1 cellular context compared by ENCODE assay signal in the genomic region with DNA sequence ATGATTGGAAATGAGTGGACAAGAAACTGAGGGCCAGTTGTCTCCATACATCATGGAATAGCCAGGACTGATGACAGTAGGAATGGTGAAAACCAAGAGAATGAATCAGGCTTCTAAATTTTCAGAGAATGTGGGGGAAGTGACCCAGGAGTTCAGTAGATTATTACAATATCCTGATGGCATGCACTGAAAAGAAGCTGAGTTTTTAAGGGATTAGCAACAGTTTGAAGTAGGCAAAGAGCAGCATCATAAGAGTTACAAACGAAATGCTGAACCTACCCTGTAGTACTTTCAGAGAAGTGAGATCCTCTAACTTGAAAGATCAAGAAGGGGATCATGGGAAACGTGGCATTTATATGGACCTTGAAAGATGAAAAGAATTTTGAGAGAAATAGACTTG.
TF ChIP-seq lines count a peak whose summit lies in the region.

No MANE protein-coding gene starts in this region.

TF ChIP-seq in GM23338, 12 proteins besides CTCF, POLR2A, EP300 and RAD21:
- TF ChIP-seq, protein P1, sequence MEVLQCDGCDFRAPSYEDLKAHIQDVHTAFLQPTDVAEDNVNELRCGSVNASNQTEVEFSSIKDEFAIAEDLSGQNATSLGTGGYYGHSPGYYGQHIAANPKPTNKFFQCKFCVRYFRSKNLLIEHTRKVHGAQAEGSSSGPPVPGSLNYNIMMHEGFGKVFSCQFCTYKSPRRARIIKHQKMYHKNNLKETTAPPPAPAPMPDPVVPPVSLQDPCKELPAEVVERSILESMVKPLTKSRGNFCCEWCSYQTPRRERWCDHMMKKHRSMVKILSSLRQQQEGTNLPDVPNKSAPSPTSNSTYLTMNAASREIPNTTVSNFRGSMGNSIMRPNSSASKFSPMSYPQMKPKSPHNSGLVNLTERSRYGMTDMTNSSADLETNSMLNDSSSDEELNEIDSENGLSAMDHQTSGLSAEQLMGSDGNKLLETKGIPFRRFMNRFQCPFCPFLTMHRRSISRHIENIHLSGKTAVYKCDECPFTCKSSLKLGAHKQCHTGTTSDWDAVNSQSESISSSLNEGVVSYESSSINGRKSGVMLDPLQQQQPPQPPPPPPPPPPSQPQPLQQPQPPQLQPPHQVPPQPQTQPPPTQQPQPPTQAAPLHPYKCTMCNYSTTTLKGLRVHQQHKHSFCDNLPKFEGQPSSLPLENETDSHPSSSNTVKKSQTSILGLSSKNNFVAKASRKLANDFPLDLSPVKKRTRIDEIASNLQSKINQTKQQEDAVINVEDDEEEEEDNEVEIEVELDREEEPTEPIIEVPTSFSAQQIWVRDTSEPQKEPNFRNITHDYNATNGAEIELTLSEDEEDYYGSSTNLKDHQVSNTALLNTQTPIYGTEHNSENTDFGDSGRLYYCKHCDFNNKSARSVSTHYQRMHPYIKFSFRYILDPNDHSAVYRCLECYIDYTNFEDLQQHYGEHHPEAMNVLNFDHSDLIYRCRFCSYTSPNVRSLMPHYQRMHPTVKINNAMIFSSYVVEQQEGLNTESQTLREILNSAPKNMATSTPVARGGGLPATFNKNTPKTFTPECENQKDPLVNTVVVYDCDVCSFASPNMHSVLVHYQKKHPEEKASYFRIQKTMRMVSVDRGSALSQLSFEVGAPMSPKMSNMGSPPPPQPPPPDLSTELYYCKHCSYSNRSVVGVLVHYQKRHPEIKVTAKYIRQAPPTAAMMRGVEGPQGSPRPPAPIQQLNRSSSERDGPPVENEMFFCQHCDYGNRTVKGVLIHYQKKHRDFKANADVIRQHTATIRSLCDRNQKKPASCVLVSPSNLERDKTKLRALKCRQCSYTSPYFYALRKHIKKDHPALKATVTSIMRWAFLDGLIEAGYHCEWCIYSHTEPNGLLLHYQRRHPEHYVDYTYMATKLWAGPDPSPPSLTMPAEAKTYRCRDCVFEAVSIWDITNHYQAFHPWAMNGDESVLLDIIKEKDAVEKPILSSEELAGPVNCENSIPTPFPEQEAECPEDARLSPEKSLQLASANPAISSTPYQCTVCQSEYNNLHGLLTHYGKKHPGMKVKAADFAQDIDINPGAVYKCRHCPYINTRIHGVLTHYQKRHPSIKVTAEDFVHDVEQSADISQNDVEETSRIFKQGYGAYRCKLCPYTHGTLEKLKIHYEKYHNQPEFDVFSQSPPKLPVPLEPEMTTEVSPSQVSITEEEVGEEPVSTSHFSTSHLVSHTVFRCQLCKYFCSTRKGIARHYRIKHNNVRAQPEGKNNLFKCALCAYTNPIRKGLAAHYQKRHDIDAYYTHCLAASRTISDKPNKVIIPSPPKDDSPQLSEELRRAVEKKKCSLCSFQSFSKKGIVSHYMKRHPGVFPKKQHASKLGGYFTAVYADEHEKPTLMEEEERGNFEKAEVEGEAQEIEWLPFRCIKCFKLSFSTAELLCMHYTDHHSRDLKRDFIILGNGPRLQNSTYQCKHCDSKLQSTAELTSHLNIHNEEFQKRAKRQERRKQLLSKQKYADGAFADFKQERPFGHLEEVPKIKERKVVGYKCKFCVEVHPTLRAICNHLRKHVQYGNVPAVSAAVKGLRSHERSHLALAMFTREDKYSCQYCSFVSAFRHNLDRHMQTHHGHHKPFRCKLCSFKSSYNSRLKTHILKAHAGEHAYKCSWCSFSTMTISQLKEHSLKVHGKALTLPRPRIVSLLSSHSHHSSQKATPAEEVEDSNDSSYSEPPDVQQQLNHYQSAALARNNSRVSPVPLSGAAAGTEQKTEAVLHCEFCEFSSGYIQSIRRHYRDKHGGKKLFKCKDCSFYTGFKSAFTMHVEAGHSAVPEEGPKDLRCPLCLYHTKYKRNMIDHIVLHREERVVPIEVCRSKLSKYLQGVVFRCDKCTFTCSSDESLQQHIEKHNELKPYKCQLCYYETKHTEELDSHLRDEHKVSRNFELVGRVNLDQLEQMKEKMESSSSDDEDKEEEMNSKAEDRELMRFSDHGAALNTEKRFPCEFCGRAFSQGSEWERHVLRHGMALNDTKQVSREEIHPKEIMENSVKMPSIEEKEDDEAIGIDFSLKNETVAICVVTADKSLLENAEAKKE (CRISPR knock-in tag; IDR thresholded peaks at IDR 0.05) = no peak
- no peak for TF ChIP-seq EZH2 (IDR thresholded peaks at IDR 0.05; ENCODE audit: low read depth, unreplicated experiment)
- no peak for TF ChIP-seq CREB1 (CRISPR knock-in tag; IDR thresholded peaks at IDR 0.05; ENCODE audit: low read depth)
- TF ChIP-seq, protein P2, sequence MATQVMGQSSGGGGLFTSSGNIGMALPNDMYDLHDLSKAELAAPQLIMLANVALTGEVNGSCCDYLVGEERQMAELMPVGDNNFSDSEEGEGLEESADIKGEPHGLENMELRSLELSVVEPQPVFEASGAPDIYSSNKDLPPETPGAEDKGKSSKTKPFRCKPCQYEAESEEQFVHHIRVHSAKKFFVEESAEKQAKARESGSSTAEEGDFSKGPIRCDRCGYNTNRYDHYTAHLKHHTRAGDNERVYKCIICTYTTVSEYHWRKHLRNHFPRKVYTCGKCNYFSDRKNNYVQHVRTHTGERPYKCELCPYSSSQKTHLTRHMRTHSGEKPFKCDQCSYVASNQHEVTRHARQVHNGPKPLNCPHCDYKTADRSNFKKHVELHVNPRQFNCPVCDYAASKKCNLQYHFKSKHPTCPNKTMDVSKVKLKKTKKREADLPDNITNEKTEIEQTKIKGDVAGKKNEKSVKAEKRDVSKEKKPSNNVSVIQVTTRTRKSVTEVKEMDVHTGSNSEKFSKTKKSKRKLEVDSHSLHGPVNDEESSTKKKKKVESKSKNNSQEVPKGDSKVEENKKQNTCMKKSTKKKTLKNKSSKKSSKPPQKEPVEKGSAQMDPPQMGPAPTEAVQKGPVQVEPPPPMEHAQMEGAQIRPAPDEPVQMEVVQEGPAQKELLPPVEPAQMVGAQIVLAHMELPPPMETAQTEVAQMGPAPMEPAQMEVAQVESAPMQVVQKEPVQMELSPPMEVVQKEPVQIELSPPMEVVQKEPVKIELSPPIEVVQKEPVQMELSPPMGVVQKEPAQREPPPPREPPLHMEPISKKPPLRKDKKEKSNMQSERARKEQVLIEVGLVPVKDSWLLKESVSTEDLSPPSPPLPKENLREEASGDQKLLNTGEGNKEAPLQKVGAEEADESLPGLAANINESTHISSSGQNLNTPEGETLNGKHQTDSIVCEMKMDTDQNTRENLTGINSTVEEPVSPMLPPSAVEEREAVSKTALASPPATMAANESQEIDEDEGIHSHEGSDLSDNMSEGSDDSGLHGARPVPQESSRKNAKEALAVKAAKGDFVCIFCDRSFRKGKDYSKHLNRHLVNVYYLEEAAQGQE (IDR thresholded peaks at IDR 0.05; ENCODE audit: unreplicated experiment) = no peak
- TF ChIP-seq, protein P3, sequence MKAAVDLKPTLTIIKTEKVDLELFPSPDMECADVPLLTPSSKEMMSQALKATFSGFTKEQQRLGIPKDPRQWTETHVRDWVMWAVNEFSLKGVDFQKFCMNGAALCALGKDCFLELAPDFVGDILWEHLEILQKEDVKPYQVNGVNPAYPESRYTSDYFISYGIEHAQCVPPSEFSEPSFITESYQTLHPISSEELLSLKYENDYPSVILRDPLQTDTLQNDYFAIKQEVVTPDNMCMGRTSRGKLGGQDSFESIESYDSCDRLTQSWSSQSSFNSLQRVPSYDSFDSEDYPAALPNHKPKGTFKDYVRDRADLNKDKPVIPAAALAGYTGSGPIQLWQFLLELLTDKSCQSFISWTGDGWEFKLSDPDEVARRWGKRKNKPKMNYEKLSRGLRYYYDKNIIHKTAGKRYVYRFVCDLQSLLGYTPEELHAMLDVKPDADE (IDR thresholded peaks at IDR 0.05) = no peak
- TF ChIP-seq NANOG (IDR thresholded peaks at IDR 0.05; ENCODE audit: borderline replicate concordance) = no peak
- TF ChIP-seq POLR2AphosphoS5 (IDR thresholded peaks at IDR 0.05; ENCODE audit: low read depth) = no peak
- no peak for TF ChIP-seq ZNF331 (CRISPR knock-in tag; IDR thresholded peaks at IDR 0.05; ENCODE audit: low read depth)
- no peak for TF ChIP-seq ZNF114 (CRISPR knock-in tag; IDR thresholded peaks at IDR 0.05)
